ENCODE assay signal across 3 cellular contexts in the genomic region with DNA sequence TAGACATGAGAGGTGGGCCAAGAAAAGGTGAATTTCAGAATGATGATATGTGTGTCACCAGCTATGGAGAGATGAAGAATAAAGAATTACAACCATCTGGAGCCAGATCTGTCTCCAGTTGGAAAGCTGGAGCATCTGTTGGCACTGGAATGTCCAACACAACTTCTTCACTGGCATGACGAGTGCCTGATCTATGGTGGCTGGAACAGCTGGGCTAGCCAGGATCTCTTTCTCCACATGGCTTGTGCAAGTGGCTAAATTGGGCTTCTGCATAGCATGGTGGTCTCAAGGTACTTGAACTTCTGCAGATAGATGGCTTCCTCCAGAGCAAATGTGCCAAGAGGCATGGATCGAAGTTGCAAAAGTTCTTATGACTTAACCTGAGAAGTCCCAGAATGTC.
"Had no signal": no experiment of that assay in that cellular context is flagged by ENCODE, and none has a peak within 500 bp of the region (broad histone marks: within the 10 kb centered on the region; RNA-seq: fewer than 3 reads in every experiment).

No MANE protein-coding gene starts in this region.

- ATAC-seq: GM12878 had no signal

- H3K4me3 ChIP-seq: GM12878 had no signal

- DNase-seq: GDM1, GF-D8 had no signal
